2 cellular contexts compared by ENCODE assay signal in the genomic region with DNA sequence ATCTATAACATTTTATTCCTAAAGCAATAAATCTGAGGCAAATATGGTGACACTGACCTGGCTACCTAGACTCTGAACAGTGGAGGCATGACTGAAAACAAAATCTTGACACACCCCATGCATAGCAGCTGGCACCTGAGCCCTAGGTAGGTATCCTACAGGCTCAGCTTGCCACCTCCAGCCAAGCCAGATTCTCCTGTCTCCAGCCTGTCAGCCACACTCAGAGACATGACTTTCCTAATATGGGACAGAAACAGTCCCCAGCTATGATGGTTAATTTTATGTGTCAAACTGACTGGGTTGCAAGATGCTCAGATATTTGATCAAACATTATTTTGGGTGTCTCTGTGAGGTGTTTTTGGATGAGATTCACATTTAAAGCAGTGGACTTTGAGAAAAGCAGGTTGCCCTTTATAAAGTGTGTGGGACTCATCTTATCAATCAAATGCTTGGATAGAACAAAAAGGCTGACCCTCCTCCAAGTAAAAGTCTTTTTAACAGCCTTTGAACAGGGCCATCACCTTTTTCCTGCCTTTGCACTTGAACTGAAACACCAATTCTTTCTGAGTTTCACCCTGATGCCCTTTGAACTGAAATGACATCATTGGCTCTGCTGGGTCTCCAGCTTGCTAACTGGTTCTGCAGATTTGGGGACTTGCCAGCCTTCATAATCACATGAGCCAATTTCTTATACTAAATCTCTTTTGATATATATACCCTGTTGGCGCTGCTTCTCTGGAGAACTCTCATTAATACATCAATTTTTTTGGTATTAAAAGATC.
TF ChIP-seq lines count a peak whose summit lies in the region.

No MANE protein-coding gene starts in this region.

TF ChIP-seq in GM23338, 12 proteins besides CTCF, POLR2A, EP300 and RAD21 (continued from another document):
- TF ChIP-seq, protein P1, sequence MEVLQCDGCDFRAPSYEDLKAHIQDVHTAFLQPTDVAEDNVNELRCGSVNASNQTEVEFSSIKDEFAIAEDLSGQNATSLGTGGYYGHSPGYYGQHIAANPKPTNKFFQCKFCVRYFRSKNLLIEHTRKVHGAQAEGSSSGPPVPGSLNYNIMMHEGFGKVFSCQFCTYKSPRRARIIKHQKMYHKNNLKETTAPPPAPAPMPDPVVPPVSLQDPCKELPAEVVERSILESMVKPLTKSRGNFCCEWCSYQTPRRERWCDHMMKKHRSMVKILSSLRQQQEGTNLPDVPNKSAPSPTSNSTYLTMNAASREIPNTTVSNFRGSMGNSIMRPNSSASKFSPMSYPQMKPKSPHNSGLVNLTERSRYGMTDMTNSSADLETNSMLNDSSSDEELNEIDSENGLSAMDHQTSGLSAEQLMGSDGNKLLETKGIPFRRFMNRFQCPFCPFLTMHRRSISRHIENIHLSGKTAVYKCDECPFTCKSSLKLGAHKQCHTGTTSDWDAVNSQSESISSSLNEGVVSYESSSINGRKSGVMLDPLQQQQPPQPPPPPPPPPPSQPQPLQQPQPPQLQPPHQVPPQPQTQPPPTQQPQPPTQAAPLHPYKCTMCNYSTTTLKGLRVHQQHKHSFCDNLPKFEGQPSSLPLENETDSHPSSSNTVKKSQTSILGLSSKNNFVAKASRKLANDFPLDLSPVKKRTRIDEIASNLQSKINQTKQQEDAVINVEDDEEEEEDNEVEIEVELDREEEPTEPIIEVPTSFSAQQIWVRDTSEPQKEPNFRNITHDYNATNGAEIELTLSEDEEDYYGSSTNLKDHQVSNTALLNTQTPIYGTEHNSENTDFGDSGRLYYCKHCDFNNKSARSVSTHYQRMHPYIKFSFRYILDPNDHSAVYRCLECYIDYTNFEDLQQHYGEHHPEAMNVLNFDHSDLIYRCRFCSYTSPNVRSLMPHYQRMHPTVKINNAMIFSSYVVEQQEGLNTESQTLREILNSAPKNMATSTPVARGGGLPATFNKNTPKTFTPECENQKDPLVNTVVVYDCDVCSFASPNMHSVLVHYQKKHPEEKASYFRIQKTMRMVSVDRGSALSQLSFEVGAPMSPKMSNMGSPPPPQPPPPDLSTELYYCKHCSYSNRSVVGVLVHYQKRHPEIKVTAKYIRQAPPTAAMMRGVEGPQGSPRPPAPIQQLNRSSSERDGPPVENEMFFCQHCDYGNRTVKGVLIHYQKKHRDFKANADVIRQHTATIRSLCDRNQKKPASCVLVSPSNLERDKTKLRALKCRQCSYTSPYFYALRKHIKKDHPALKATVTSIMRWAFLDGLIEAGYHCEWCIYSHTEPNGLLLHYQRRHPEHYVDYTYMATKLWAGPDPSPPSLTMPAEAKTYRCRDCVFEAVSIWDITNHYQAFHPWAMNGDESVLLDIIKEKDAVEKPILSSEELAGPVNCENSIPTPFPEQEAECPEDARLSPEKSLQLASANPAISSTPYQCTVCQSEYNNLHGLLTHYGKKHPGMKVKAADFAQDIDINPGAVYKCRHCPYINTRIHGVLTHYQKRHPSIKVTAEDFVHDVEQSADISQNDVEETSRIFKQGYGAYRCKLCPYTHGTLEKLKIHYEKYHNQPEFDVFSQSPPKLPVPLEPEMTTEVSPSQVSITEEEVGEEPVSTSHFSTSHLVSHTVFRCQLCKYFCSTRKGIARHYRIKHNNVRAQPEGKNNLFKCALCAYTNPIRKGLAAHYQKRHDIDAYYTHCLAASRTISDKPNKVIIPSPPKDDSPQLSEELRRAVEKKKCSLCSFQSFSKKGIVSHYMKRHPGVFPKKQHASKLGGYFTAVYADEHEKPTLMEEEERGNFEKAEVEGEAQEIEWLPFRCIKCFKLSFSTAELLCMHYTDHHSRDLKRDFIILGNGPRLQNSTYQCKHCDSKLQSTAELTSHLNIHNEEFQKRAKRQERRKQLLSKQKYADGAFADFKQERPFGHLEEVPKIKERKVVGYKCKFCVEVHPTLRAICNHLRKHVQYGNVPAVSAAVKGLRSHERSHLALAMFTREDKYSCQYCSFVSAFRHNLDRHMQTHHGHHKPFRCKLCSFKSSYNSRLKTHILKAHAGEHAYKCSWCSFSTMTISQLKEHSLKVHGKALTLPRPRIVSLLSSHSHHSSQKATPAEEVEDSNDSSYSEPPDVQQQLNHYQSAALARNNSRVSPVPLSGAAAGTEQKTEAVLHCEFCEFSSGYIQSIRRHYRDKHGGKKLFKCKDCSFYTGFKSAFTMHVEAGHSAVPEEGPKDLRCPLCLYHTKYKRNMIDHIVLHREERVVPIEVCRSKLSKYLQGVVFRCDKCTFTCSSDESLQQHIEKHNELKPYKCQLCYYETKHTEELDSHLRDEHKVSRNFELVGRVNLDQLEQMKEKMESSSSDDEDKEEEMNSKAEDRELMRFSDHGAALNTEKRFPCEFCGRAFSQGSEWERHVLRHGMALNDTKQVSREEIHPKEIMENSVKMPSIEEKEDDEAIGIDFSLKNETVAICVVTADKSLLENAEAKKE (CRISPR knock-in tag; IDR thresholded peaks at IDR 0.05), result no peak
- TF ChIP-seq ZNF114 (CRISPR knock-in tag; IDR thresholded peaks at IDR 0.05) (no peak), NANOG (IDR thresholded peaks at IDR 0.05; ENCODE audit: borderline replicate concordance) (no peak), EZH2 (IDR thresholded peaks at IDR 0.05; ENCODE audit: low read depth, unreplicated experiment) (no peak)
- TF ChIP-seq, protein P2, sequence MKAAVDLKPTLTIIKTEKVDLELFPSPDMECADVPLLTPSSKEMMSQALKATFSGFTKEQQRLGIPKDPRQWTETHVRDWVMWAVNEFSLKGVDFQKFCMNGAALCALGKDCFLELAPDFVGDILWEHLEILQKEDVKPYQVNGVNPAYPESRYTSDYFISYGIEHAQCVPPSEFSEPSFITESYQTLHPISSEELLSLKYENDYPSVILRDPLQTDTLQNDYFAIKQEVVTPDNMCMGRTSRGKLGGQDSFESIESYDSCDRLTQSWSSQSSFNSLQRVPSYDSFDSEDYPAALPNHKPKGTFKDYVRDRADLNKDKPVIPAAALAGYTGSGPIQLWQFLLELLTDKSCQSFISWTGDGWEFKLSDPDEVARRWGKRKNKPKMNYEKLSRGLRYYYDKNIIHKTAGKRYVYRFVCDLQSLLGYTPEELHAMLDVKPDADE (IDR thresholded peaks at IDR 0.05), result no peak

TF ChIP-seq in HepG2, 621 proteins besides CTCF, POLR2A, EP300 and RAD21 (continued from another document):
- TF ChIP-seq, protein P3, sequence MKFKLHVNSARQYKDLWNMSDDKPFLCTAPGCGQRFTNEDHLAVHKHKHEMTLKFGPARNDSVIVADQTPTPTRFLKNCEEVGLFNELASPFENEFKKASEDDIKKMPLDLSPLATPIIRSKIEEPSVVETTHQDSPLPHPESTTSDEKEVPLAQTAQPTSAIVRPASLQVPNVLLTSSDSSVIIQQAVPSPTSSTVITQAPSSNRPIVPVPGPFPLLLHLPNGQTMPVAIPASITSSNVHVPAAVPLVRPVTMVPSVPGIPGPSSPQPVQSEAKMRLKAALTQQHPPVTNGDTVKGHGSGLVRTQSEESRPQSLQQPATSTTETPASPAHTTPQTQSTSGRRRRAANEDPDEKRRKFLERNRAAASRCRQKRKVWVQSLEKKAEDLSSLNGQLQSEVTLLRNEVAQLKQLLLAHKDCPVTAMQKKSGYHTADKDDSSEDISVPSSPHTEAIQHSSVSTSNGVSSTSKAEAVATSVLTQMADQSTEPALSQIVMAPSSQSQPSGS (CRISPR knock-in tag; IDR thresholded peaks at IDR 0.05), result peak; percentile 82
- TF ChIP-seq RXRB (CRISPR knock-in tag; IDR thresholded peaks at IDR 0.05; ENCODE audit: borderline replicate concordance), result peak; percentile 58; the same call in 1 of the 2 replicates
- TF ChIP-seq NR2F1 (CRISPR knock-in tag; IDR thresholded peaks at IDR 0.05), result no peak
- no peak for TF ChIP-seq HIVEP1 (CRISPR knock-in tag; IDR thresholded peaks at IDR 0.05)
- TF ChIP-seq, protein P4, sequence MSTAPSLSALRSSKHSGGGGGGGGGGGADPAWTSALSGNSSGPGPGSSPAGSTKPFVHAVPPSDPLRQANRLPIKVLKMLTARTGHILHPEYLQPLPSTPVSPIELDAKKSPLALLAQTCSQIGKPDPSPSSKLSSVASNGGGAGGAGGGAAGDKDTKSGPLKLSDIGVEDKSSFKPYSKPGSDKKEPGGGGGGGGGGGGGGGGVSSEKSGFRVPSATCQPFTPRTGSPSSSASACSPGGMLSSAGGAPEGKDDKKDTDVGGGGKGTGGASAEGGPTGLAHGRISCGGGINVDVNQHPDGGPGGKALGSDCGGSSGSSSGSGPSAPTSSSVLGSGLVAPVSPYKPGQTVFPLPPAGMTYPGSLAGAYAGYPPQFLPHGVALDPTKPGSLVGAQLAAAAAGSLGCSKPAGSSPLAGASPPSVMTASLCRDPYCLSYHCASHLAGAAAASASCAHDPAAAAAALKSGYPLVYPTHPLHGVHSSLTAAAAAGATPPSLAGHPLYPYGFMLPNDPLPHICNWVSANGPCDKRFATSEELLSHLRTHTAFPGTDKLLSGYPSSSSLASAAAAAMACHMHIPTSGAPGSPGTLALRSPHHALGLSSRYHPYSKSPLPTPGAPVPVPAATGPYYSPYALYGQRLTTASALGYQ (CRISPR knock-in tag; IDR thresholded peaks at IDR 0.05), result no peak
- TF ChIP-seq, protein P5, sequence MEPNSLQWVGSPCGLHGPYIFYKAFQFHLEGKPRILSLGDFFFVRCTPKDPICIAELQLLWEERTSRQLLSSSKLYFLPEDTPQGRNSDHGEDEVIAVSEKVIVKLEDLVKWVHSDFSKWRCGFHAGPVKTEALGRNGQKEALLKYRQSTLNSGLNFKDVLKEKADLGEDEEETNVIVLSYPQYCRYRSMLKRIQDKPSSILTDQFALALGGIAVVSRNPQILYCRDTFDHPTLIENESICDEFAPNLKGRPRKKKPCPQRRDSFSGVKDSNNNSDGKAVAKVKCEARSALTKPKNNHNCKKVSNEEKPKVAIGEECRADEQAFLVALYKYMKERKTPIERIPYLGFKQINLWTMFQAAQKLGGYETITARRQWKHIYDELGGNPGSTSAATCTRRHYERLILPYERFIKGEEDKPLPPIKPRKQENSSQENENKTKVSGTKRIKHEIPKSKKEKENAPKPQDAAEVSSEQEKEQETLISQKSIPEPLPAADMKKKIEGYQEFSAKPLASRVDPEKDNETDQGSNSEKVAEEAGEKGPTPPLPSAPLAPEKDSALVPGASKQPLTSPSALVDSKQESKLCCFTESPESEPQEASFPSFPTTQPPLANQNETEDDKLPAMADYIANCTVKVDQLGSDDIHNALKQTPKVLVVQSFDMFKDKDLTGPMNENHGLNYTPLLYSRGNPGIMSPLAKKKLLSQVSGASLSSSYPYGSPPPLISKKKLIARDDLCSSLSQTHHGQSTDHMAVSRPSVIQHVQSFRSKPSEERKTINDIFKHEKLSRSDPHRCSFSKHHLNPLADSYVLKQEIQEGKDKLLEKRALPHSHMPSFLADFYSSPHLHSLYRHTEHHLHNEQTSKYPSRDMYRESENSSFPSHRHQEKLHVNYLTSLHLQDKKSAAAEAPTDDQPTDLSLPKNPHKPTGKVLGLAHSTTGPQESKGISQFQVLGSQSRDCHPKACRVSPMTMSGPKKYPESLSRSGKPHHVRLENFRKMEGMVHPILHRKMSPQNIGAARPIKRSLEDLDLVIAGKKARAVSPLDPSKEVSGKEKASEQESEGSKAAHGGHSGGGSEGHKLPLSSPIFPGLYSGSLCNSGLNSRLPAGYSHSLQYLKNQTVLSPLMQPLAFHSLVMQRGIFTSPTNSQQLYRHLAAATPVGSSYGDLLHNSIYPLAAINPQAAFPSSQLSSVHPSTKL (CRISPR knock-in tag; IDR thresholded peaks at IDR 0.05), result no peak
- no peak for TF ChIP-seq KAT8 (CRISPR knock-in tag; IDR thresholded peaks at IDR 0.05)
- TF ChIP-seq NR2C2 (CRISPR knock-in tag; IDR thresholded peaks at IDR 0.05; ENCODE audit: borderline replicate concordance), result 0 out of 2 replicates have a peak, but pooled peaks have one; percentile 33
- no peak for TF ChIP-seq ZNF20 (CRISPR knock-in tag; IDR thresholded peaks at IDR 0.05)
- TF ChIP-seq TBX2 (CRISPR knock-in tag; IDR thresholded peaks at IDR 0.05; ENCODE audit: borderline replicate concordance), result no peak
- TF ChIP-seq HNF4G (IDR thresholded peaks at IDR 0.05; ENCODE audit: borderline replicate concordance, low read depth, low read length), result peak; percentile 43; the same call in 1 of the 2 replicates
- TF ChIP-seq HNF4G (CRISPR knock-in tag; IDR thresholded peaks at IDR 0.05; ENCODE audit: borderline replicate concordance, low read depth), result no peak
- TF ChIP-seq ZNF326 (CRISPR knock-in tag; IDR thresholded peaks at IDR 0.05; ENCODE audit: borderline replicate concordance), result no peak
- TF ChIP-seq TMF1 (CRISPR knock-in tag; IDR thresholded peaks at IDR 0.05; ENCODE audit: low read depth), result no peak
- TF ChIP-seq ZNF24 (IDR thresholded peaks at IDR 0.05), result no peak
- TF ChIP-seq ZNF749 (CRISPR knock-in tag; IDR thresholded peaks at IDR 0.05; ENCODE audit: borderline replicate concordance), result no peak
- TF ChIP-seq ZBTB38 (CRISPR knock-in tag; IDR thresholded peaks at IDR 0.05), result no peak
- TF ChIP-seq, protein P6, sequence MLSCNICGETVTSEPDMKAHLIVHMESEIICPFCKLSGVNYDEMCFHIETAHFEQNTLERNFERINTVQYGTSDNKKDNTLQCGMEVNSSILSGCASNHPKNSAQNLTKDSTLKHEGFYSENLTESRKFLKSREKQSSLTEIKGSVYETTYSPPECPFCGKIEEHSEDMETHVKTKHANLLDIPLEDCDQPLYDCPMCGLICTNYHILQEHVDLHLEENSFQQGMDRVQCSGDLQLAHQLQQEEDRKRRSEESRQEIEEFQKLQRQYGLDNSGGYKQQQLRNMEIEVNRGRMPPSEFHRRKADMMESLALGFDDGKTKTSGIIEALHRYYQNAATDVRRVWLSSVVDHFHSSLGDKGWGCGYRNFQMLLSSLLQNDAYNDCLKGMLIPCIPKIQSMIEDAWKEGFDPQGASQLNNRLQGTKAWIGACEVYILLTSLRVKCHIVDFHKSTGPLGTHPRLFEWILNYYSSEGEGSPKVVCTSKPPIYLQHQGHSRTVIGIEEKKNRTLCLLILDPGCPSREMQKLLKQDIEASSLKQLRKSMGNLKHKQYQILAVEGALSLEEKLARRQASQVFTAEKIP (CRISPR knock-in tag; IDR thresholded peaks at IDR 0.05; ENCODE audit: borderline replicate concordance), result no peak
- TF ChIP-seq JUN (CRISPR knock-in tag; IDR thresholded peaks at IDR 0.05), result no peak
- no peak for TF ChIP-seq SRSF4 (IDR thresholded peaks at IDR 0.05; ENCODE audit: low read depth, low read length, poor library complexity, severe bottlenecking)
- TF ChIP-seq RFX1 (IDR thresholded peaks at IDR 0.05), result no peak
- no peak for TF ChIP-seq ZNF790 (CRISPR knock-in tag; IDR thresholded peaks at IDR 0.05; ENCODE audit: borderline replicate concordance)
- peak; percentile 75 for TF ChIP-seq RARA (CRISPR knock-in tag; IDR thresholded peaks at IDR 0.05)
- TF ChIP-seq ZNF674 (CRISPR knock-in tag; IDR thresholded peaks at IDR 0.05; ENCODE audit: low read depth), result no peak
- TF ChIP-seq CENPT (CRISPR knock-in tag; IDR thresholded peaks at IDR 0.05; ENCODE audit: low read depth), result no peak
- TF ChIP-seq, protein P7, sequence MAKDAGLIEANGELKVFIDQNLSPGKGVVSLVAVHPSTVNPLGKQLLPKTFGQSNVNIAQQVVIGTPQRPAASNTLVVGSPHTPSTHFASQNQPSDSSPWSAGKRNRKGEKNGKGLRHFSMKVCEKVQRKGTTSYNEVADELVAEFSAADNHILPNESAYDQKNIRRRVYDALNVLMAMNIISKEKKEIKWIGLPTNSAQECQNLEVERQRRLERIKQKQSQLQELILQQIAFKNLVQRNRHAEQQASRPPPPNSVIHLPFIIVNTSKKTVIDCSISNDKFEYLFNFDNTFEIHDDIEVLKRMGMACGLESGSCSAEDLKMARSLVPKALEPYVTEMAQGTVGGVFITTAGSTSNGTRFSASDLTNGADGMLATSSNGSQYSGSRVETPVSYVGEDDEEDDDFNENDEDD (CRISPR knock-in tag; IDR thresholded peaks at IDR 0.05; ENCODE audit: borderline replicate concordance), result no peak
- peak; percentile 71 for TF ChIP-seq HNF4A (CRISPR knock-in tag; IDR thresholded peaks at IDR 0.05)
- no peak for TF ChIP-seq ZKSCAN5 (CRISPR knock-in tag; IDR thresholded peaks at IDR 0.05)
- TF ChIP-seq ESRRA (CRISPR knock-in tag; IDR thresholded peaks at IDR 0.05; ENCODE audit: low read depth), result no peak
- TF ChIP-seq ATF7 (IDR thresholded peaks at IDR 0.05), result peak; percentile 61
- no peak for TF ChIP-seq ATF7 (CRISPR knock-in tag; IDR thresholded peaks at IDR 0.05)
TF ChIP-seq in HepG2: peak in this region for 9.
